ENCODE assay signal across 8 cellular contexts in the genomic region with DNA sequence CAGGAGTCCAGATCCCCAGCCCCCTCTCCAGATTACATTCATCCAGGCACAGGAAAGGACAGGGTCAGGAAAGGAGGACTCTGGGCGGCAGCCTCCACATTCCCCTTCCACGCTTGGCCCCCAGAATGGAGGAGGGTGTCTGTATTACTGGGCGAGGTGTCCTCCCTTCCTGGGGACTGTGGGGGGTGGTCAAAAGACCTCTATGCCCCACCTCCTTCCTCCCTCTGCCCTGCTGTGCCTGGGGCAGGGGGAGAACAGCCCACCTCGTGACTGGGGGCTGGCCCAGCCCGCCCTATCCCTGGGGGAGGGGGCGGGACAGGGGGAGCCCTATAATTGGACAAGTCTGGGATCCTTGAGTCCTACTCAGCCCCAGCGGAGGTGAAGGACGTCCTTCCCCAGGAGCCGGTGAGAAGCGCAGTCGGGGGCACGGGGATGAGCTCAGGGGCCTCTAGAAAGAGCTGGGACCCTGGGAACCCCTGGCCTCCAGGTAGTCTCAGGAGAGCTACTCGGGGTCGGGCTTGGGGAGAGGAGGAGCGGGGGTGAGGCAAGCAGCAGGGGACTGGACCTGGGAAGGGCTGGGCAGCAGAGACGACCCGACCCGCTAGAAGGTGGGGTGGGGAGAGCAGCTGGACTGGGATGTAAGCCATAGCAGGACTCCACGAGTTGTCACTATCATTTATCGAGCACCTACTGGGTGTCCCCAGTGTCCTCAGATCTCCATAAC. TPM values are rescaled to one million over a fixed set of nuclear protein-coding genes. Genes with fewer than 3 reads are reported as not detected.
A peak's percentile ranks its signal among the peaks of the same experiment; 100 is the strongest.
DNase-seq lines count a peak whose midpoint lies in the region; ATAC-seq and TF ChIP-seq lines count a peak whose summit lies in the region.

A gene (plus strand): TSS at position 360 of the 724 bp plus-strand sequence. CDS start 829 bp downstream, outside the sequence.

- H3K4me1 ChIP-seq in MM.1S (ENCODE audit: low read length) = no peaks in the 10 kb centered on the region

- H2AFZ ChIP-seq in MM.1S (ENCODE audit: low read length) = no peak within 1 kb of the TSS

- peaks cover 12% of the 10 kb centered on the region for H3K4me1 Mint-ChIP-seq in MCF 10A (ENCODE audit: insufficient read depth, unreplicated experiment)
- H3K4me1 Mint-ChIP-seq in stimulated activated effector memory CD8-positive, alpha-beta T cell treated with anti-CD3 and anti-CD28 coated beads, Interleukin-12 subunit alpha, Interleukin-12 subunit beta, amount 100 ng/mL, for 72 hours = peaks cover 15% of the 10 kb centered on the region

- H3K4me2 ChIP-seq in MM.1S (ENCODE audit: low read depth, low read length) = peak within 1 kb of the TSS; percentile 30; the same call in 1 of the 2 replicates

- POLR2A ChIA-PET in MCF 10A (lab: Yijun Ruan, JAX) = interaction anchor here (1.1 kb wide), 1 partner anchor 49 kb away, joined by 4 read pairs; a partner anchor contains a TSS

- peak within 1 kb of the TSS; percentile 4 for H3K4me3 Mint-ChIP-seq in MCF 10A (ENCODE audit: unreplicated experiment)
- peak within 1 kb of the TSS; percentile 3 for H3K4me3 Mint-ChIP-seq in stimulated activated effector memory CD8-positive, alpha-beta T cell treated with anti-CD3 and anti-CD28 coated beads, Interleukin-12 subunit alpha, Interleukin-12 subunit beta, amount 100 ng/mL, for 72 hours

- no peaks in the 10 kb centered on the region for H3K9me3 Mint-ChIP-seq in MCF 10A (ENCODE audit: unreplicated experiment)
- H3K9me3 Mint-ChIP-seq in stimulated activated effector memory CD8-positive, alpha-beta T cell treated with anti-CD3 and anti-CD28 coated beads, Interleukin-12 subunit alpha, Interleukin-12 subunit beta, amount 100 ng/mL, for 72 hours = no peaks in the 10 kb centered on the region

- 0 out of 2 replicates have a peak, but pooled peaks cover 2% of the 10 kb centered on the region for H3F3A ChIP-seq in MM.1S (ENCODE audit: insufficient read depth, low read length)

- CTCF ChIA-PET in MCF 10A (lab: Yijun Ruan, JAX) = interaction anchor here (0.7 to 3.9 kb wide), 5 partner anchors 10 to 61 kb away, joined by 3 to 49 read pairs (median 4); no protein-coding TSS in a partner anchor

- DNase-seq in MM.1S (no peak), MCF 10A (ENCODE audit: unreplicated experiment) (no peak), islet precursor cell (peak; percentile 92), NOMO-1 treated with DMSO at 0.1 percent for 48 hours (lab: John Stamatoyannopoulos, UW; ENCODE audit: unreplicated experiment) (no peak), COLO829 (ENCODE audit: low spot score) (no peak), NCI-H2196 (lab: John Stamatoyannopoulos, UW; ENCODE audit: unreplicated experiment) (no peak), NCI-H2107 treated with DMSO at 0.1 percent for 48 hours (lab: John Stamatoyannopoulos, UW; ENCODE audit: unreplicated experiment) (no peak)
- no peak for DNase-seq in stimulated activated effector memory CD8-positive, alpha-beta T cell treated with anti-CD3 and anti-CD28 coated beads, Interleukin-12 subunit alpha, Interleukin-12 subunit beta, amount 100 ng/mL, for 72 hours (ENCODE audit: low spot score in 2 of 2)

- H3K9me2 ChIP-seq in MM.1S (replicated peaks; ENCODE audit: insufficient read depth, low read length) = no peaks in the 10 kb centered on the region

- H3K36me3 ChIP-seq in MM.1S (replicated peaks; ENCODE audit: insufficient read depth, low read length) = no peaks in the 10 kb centered on the region

- H3K4me3 ChIP-seq in MM.1S (ENCODE audit: low read length) = no peak within 1 kb of the TSS

- no TSS peak for BruUV-seq in MCF 10A (replicated peaks; lab: Mats Ljungman, UMichigan)

- H3K27me3 ChIP-seq in MM.1S (replicated peaks; ENCODE audit: insufficient read depth, low read length) = peaks cover 31% of the 10 kb centered on the region

- peaks cover 36% of the 10 kb centered on the region for H3K36me3 Mint-ChIP-seq in MCF 10A (ENCODE audit: insufficient read depth, unreplicated experiment)
- peaks cover 39% of the 10 kb centered on the region for H3K36me3 Mint-ChIP-seq in stimulated activated effector memory CD8-positive, alpha-beta T cell treated with anti-CD3 and anti-CD28 coated beads, Interleukin-12 subunit alpha, Interleukin-12 subunit beta, amount 100 ng/mL, for 72 hours

- H3K9ac ChIP-seq in MM.1S (ENCODE audit: low read length) = no peak within 1 kb of the TSS

- no peak for ATAC-seq in stimulated activated effector memory CD8-positive, alpha-beta T cell treated with anti-CD3 and anti-CD28 coated beads, Interleukin-12 subunit alpha, Interleukin-12 subunit beta, amount 100 ng/mL, for 72 hours

- H3K27ac Mint-ChIP-seq in MCF 10A (ENCODE audit: low read depth, unreplicated experiment) = peak within 1 kb of the TSS; percentile 43
- H3K27ac Mint-ChIP-seq in stimulated activated effector memory CD8-positive, alpha-beta T cell treated with anti-CD3 and anti-CD28 coated beads, Interleukin-12 subunit alpha, Interleukin-12 subunit beta, amount 100 ng/mL, for 72 hours = no peak within 1 kb of the TSS

- TF ChIP-seq CTCF in MM.1S (IDR thresholded peaks at IDR 0.05; ENCODE audit: low read length) (no peak), MCF 10A (IDR thresholded peaks at IDR 0.05; ENCODE audit: unreplicated experiment) (no peak)

- H3K27ac ChIP-seq in MM.1S (ENCODE audit: low read length) = no peak within 1 kb of the TSS

- intact Hi-C loops in MCF 10A (cut with micrococcal nuclease) = no loop called here

- no peaks in the 10 kb centered on the region for H3K9me3 ChIP-seq in MM.1S (replicated peaks; ENCODE audit: insufficient read depth, low read length)

- H3K27me3 Mint-ChIP-seq in MCF 10A (ENCODE audit: insufficient read depth, unreplicated experiment) = peaks cover 10% of the 10 kb centered on the region

- H3K79me2 ChIP-seq in MM.1S (ENCODE audit: low read length) = no peaks in the 10 kb centered on the region

- no peaks in the 10 kb centered on the region for H4K20me1 ChIP-seq in MM.1S (ENCODE audit: insufficient read depth, low read length)

RNA-seq across cellular contexts. Expression of the gene that starts here (rescaled TPM):
- 3.3 and 7.0 TPM in 2 replicates for total RNA-seq in MCF 10A (2022)
